In genomic region chr5:431001-431710, GRCh38 we compare ENCODE assay signal across 9 cellular contexts. TPM values are rescaled to one million over a fixed set of nuclear protein-coding genes. Genes with fewer than 3 reads are reported as not detected.
A peak's percentile ranks its signal among the peaks of the same experiment; 100 is the strongest.
DNase-seq lines count a peak whose midpoint lies in the region; ATAC-seq and TF ChIP-seq lines count a peak whose summit lies in the region.
"Had no signal": no experiment of that assay in that cellular context is flagged by ENCODE, and none has a peak within 500 bp of the region (broad histone marks: within the 10 kb centered on the region; RNA-seq: fewer than 3 reads in every experiment).

No MANE protein-coding gene starts in this region.

- H3K27me3 ChIP-seq in PC-3 (ENCODE audit: low read length): no peaks in the 10 kb centered on the region
- no peaks in the 10 kb centered on the region for H3K27me3 ChIP-seq in adrenal gland

- H4K20me1 ChIP-seq in PC-3 (ENCODE audit: low read length): no peaks in the 10 kb centered on the region

- H3K27ac ChIP-seq in PC-3 (ENCODE audit: low read length): no peak overlapping the region
- no peak overlapping the region for H3K27ac ChIP-seq in adrenal gland

- CTCF ChIA-PET in PC-3 (lab: Charles Lee): interaction anchor here (0.6 to 1.6 kb wide), 2 partner anchors 113 to 114 kb away, joined by 3 to 19 read pairs; no protein-coding TSS in a partner anchor

- TF ChIP-seq POLR2A in adrenal gland (IDR thresholded peaks at IDR 0.05): no peak

- POLR2A ChIA-PET in PC-3 (lab: Charles Lee; ENCODE audit: unreplicated experiment): no interaction called here

- no peaks in the 10 kb centered on the region for H3F3A ChIP-seq in PC-3 (ENCODE audit: low read length, unreplicated experiment)

- H3K36me3 ChIP-seq in PC-3 (ENCODE audit: low read depth, low read length) (no peaks in the 10 kb centered on the region), adrenal gland (replicated peaks in 1 of 2) (no peaks in the 10 kb centered on the region)
- H3K36me3 ChIP-seq: HAP-1 had no signal

- H3K9me2 ChIP-seq in PC-3 (replicated peaks; ENCODE audit: low read length): no peaks in the 10 kb centered on the region

- H3K9ac ChIP-seq in PC-3 (ENCODE audit: low read length): no peak overlapping the region

- intact Hi-C loops in PC-3 (cut with micrococcal nuclease): loop anchor here (5.0 kb wide), 1 partner anchor 114 kb away; no protein-coding TSS in a partner anchor
- intact Hi-C loops in adrenal gland (cut with DNase I): no loop called here

- no peaks in the 10 kb centered on the region for H3K4me1 ChIP-seq in PC-3 (ENCODE audit: insufficient read depth, low read length)
- no peaks in the 10 kb centered on the region for H3K4me1 ChIP-seq in adrenal gland (replicated peaks in 1 of 2)
- H3K4me1 ChIP-seq: HAP-1 had no signal

- no peak overlapping the region for H2AFZ ChIP-seq in PC-3 (ENCODE audit: low read length)

- H3K4me2 ChIP-seq in PC-3 (ENCODE audit: low read length): no peak overlapping the region

- H3K9me3 ChIP-seq in PC-3 (ENCODE audit: low read length) (no peaks in the 10 kb centered on the region), adrenal gland (replicated peaks in 1 of 3) (no peaks in the 10 kb centered on the region)
- H3K9me3 ChIP-seq: HAP-1 had no signal

- TF ChIP-seq CTCF in PC-3 (conservative IDR thresholded peaks at IDR 0.05; ENCODE audit: low read depth, low read length): peak; percentile 83
- peak; percentile 30 to 62 (median 44) for TF ChIP-seq CTCF in adrenal gland (IDR thresholded peaks at IDR 0.05)

- BruUV-seq in PC-3 (replicated peaks; lab: Mats Ljungman, UMichigan): no TSS peak

- no peaks in the 10 kb centered on the region for H3K79me2 ChIP-seq in PC-3 (ENCODE audit: low read length)

- no peak overlapping the region for H3K4me3 ChIP-seq in PC-3 (ENCODE audit: low read length)
- no peak overlapping the region for H3K4me3 ChIP-seq in adrenal gland
- H3K4me3 ChIP-seq: HAP-1 had no signal

- 19 to 58% (median 46%) methylated on average over 5 to 18 of the region's 18 CpGs for WGBS in adrenal gland, 4 donors

- ATAC-seq in GM18502 (IDR thresholded peaks at IDR 0.05; ENCODE audit: poor library complexity, unreplicated experiment) (peak; percentile 69), HG03135 (IDR thresholded peaks at IDR 0.05; ENCODE audit: unreplicated experiment) (peak; percentile 46), PC-3 (peak; percentile 98)

- DNase-seq in AG08396 (ENCODE audit: low spot score) (peak; percentile 71), PC-3 (peak; percentile 62), adrenal gland (peak in 5 of 7 donors; percentile 20 to 53 (median 42)), iPS-NIHi7 (ENCODE audit: extremely low spot score) (peak; percentile 90), NK-92 (lab: John Stamatoyannopoulos, UW; ENCODE audit: unreplicated experiment) (no peak)
- peak; percentile 42 to 45 for DNase-seq in stimulated activated CD8-positive, alpha-beta memory T cell treated with anti-CD3 and anti-CD28 coated beads, Interleukin-2, amount 100 ng/mL, for 48 hours (ENCODE audit: low read depth in 2 of 2)

RNA-seq across cellular contexts. Expression of gene EXOC3, which starts 11.8 kb away (rescaled TPM):
- 31.3 and 42.1 TPM in 2 replicates for total RNA-seq in PC-3 (2014; rRNA removed)
- total RNA-seq in adrenal gland: 10 to 100 TPM; 35.4 to 61.3 (median 42.7) TPM
- 10 to 100 TPM; 24.7 to 66.4 (median 56.8) TPM for polyA plus RNA-seq in adrenal gland

Comparison
In these comparisons a context has a peak if more than half of its experiments do, and no peak if none do; other contexts are left out.
1. ATAC-seq: peak in every context shown above with its lines; median percentile 98 in PC-3; 69 in GM18502; 46 in HG03135.